26 cellular contexts compared by ENCODE assay signal in genomic region chr7:33784000-33784399, GRCh38.
"Had no signal": no experiment of that assay in that cellular context is flagged by ENCODE, and none has a peak within 500 bp of the region (broad histone marks: within the 10 kb centered on the region; RNA-seq: fewer than 3 reads in every experiment).

No MANE protein-coding gene starts in this region.

- H3K4me2 ChIP-seq: hepatocyte had no signal

- H3K9me3 ChIP-seq: gastrocnemius medialis, lower lobe of right lung, mucosa of descending colon had no signal

- ATAC-seq: effector memory CD8-positive, alpha-beta T cell; esophagus mucosa; gastrocnemius medialis; left lung; lower lobe of right lung; mucosa of descending colon had no signal

- H3K4me1 ChIP-seq: esophagus squamous epithelium, left lung, lower lobe of right lung had no signal

- H3K27me3 ChIP-seq: dorsolateral prefrontal cortex, esophagus squamous epithelium, gastrocnemius medialis, hepatocyte, left lung had no signal

- H3K79me2 ChIP-seq: hepatocyte had no signal

- H3K36me3 ChIP-seq: gastrocnemius medialis, left lung, lower lobe of right lung had no signal

- DNase-seq: dermis blood vessel endothelial cell; dorsolateral prefrontal cortex; effector CD8-positive, alpha-beta T cell; effector memory CD8-positive, alpha-beta T cell; endodermal cell; erythroblast; esophagus squamous epithelium; foreskin fibroblast; foreskin melanocyte; gastrocnemius medialis; glutamatergic neuron; head of caudate nucleus; hypothalamus; immature natural killer cell; islet precursor cell; kidney; kidney glomerular epithelial cell; left lung; lower lobe of right lung; mesenchymal stem cell; mucosa of descending colon; naive B cell had no signal

- H3K27ac ChIP-seq: coronary artery, dorsolateral prefrontal cortex, epithelial cell of prostate, esophagus squamous epithelium, gastrocnemius medialis, hepatocyte, left lung, lower lobe of right lung had no signal

- H2AFZ ChIP-seq: hepatocyte had no signal

- H3K4me3 ChIP-seq: coronary artery, dorsolateral prefrontal cortex, esophagus squamous epithelium, gastrocnemius medialis, hepatocyte, left lung, lower lobe of right lung, mucosa of descending colon had no signal
